ENCODE assay signal across 25 cellular contexts in genomic region chr19:11335449-11336146, GRCh38.
"Had no signal": no experiment of that assay in that cellular context is flagged by ENCODE, and none has a peak within 500 bp of the region (broad histone marks: within the 10 kb centered on the region; RNA-seq: fewer than 3 reads in every experiment).

No MANE protein-coding gene starts in this region.

- H3K27me3 ChIP-seq: dorsolateral prefrontal cortex, heart left ventricle, sigmoid colon, testis, tibial nerve, upper lobe of right lung, vagina had no signal

- H3K4me3 Mint-ChIP-seq: natural killer cell treated with Interleukin-12 subunit alpha and Interleukin-12 subunit beta and Interleukin-15 and Interleukin-18, amount 100 ng/mL, for 72 hours; stimulated activated naive B cell treated with anti-CD40 and anti-IgM and Interleukin-4, amounts not matched to agents 10 μg/mL and 1 μg/mL and 100 μg/mL, for 72 hours; stimulated activated naive CD8-positive, alpha-beta T cell treated with anti-CD3 and anti-CD28 coated beads, Interleukin-15, amount 100 ng/mL, for 72 hours had no signal

- H3K27ac Mint-ChIP-seq: natural killer cell treated with Interleukin-12 subunit alpha and Interleukin-12 subunit beta and Interleukin-15 and Interleukin-18, amount 100 ng/mL, for 72 hours; stimulated activated naive B cell treated with anti-CD40 and anti-IgM and Interleukin-4, amounts not matched to agents 10 μg/mL and 1 μg/mL and 100 μg/mL, for 72 hours; stimulated activated naive CD8-positive, alpha-beta T cell treated with anti-CD3 and anti-CD28 coated beads, Interleukin-15, amount 100 ng/mL, for 72 hours had no signal

- H3K36me3 Mint-ChIP-seq: natural killer cell treated with Interleukin-12 subunit alpha and Interleukin-12 subunit beta and Interleukin-15 and Interleukin-18, amount 100 ng/mL, for 72 hours had no signal

- H3K9me3 ChIP-seq: psoas muscle, sigmoid colon, testis, tibial nerve, upper lobe of right lung, vagina had no signal

- FAIRE-seq: frontal cortex, islet of Langerhans had no signal

- H3K27ac ChIP-seq: coronary artery, dorsolateral prefrontal cortex, heart left ventricle, psoas muscle, sigmoid colon, skin epidermis, testis, tibial nerve, upper lobe of right lung, vagina had no signal

- DNase-seq: dorsolateral prefrontal cortex; effector CD8-positive, alpha-beta T cell; hippocampal formation; kidney glomerular epithelial cell; mammary epithelial cell; midbrain; psoas muscle; retina; sigmoid colon; stimulated activated CD4-positive, alpha-beta T cell treated with anti-CD3 and anti-CD28 coated beads, Interleukin-2, amount 100 ng/mL, for 24 hours; stimulated activated CD4-positive, alpha-beta T cell treated with anti-CD3 and anti-CD28 coated beads, Interleukin-4, amount 100 ng/mL, for 4 hours; stimulated activated naive B cell treated with anti-CD40 and anti-IgM and Interleukin-4, amounts not matched to agents 10 μg/mL and 1 μg/mL and 100 μg/mL, for 72 hours; stimulated activated naive CD8-positive, alpha-beta T cell treated with anti-CD3 and anti-CD28 coated beads, Interleukin-15, amount 100 ng/mL, for 72 hours; testis; upper lobe of right lung had no signal

- H3K4me1 ChIP-seq: psoas muscle had no signal

- H3K4me3 ChIP-seq: coronary artery, dorsolateral prefrontal cortex, heart left ventricle, psoas muscle, sigmoid colon, skin epidermis, testis, tibial nerve, upper lobe of right lung, vagina had no signal

- ATAC-seq: esophagus mucosa; heart left ventricle; left lobe of liver; natural killer cell treated with Interleukin-12 subunit alpha and Interleukin-12 subunit beta and Interleukin-15 and Interleukin-18, amount 100 ng/mL, for 72 hours; psoas muscle; stimulated activated naive B cell treated with anti-CD40 and anti-IgM and Interleukin-4, amounts not matched to agents 10 μg/mL and 1 μg/mL and 100 μg/mL, for 72 hours; stimulated activated naive CD8-positive, alpha-beta T cell treated with anti-CD3 and anti-CD28 coated beads, Interleukin-15, amount 100 ng/mL, for 72 hours; upper lobe of right lung had no signal

- H3K27me3 Mint-ChIP-seq: natural killer cell treated with Interleukin-12 subunit alpha and Interleukin-12 subunit beta and Interleukin-15 and Interleukin-18, amount 100 ng/mL, for 72 hours; stimulated activated naive B cell treated with anti-CD40 and anti-IgM and Interleukin-4, amounts not matched to agents 10 μg/mL and 1 μg/mL and 100 μg/mL, for 72 hours; stimulated activated naive CD8-positive, alpha-beta T cell treated with anti-CD3 and anti-CD28 coated beads, Interleukin-15, amount 100 ng/mL, for 72 hours had no signal

- H3K9me3 Mint-ChIP-seq: natural killer cell treated with Interleukin-12 subunit alpha and Interleukin-12 subunit beta and Interleukin-15 and Interleukin-18, amount 100 ng/mL, for 72 hours had no signal
